Comparison of ENCODE assay signal across 16 cellular contexts in genomic region chr10:27713906-27714305, GRCh38. TPM values are rescaled to one million over a fixed set of nuclear protein-coding genes. Genes with fewer than 3 reads are reported as not detected.
DNase-seq lines count a peak whose midpoint lies in the region; ATAC-seq and TF ChIP-seq lines count a peak whose summit lies in the region.
"Had no signal": no experiment of that assay in that cellular context is flagged by ENCODE, and none has a peak within 500 bp of the region (broad histone marks: within the 10 kb centered on the region; RNA-seq: fewer than 3 reads in every experiment).

No MANE protein-coding gene starts in this region.

- ATAC-seq in GM19023 (IDR thresholded peaks at IDR 0.05; ENCODE audit: unreplicated experiment) (no peak), HG03469 (IDR thresholded peaks at IDR 0.05; ENCODE audit: unreplicated experiment) (no peak)
- ATAC-seq: CD8-positive, alpha-beta T cell; esophagus mucosa had no signal

- DNase-seq in CD14-positive monocyte (ENCODE audit: low spot score) (no peak), HT1080 (ENCODE audit: low read depth) (peak; percentile 24), chondrocyte (ENCODE audit: low spot score) (no peak), osteocyte (ENCODE audit: extremely low spot score, unreplicated experiment) (no peak), GM20000 (ENCODE audit: low spot score) (no peak), posterior cingulate gyrus (no peak)
- DNase-seq: activated naive CD4-positive, alpha-beta T cell treated with anti-CD3 and anti-CD28 coated beads for 36 hours; CD8-positive, alpha-beta T cell; midbrain; NCI-H1092; stimulated activated CD4-positive, alpha-beta T cell treated with anti-CD3 and anti-CD28 coated beads, Interleukin-4, amount 100 ng/mL, for 4 hours; stimulated activated naive CD4-positive, alpha-beta T cell treated with Interleukin-2 at 50 U/mL for 16 hours had no signal

- TF ChIP-seq CTCF in CD14-positive monocyte (IDR thresholded peaks at IDR 0.05) (no peak), chondrocyte (IDR thresholded peaks at IDR 0.05) (no peak), osteocyte (IDR thresholded peaks at IDR 0.05) (no peak), GM20000 (IDR thresholded peaks at IDR 0.05; ENCODE audit: extremely low read depth, missing control alignments) (no peak)

- peaks cover 0 to 2% (median 0%) of the 10 kb centered on the region in 7 donors for H3K9me3 Mint-ChIP-seq in CD14-positive monocyte
- H3K9me3 Mint-ChIP-seq in chondrocyte (ENCODE audit: low read depth), result no peaks in the 10 kb centered on the region
- H3K9me3 Mint-ChIP-seq in osteocyte (ENCODE audit: unreplicated experiment), result no peaks in the 10 kb centered on the region
- H3K9me3 Mint-ChIP-seq: activated naive CD4-positive, alpha-beta T cell treated with anti-CD3 and anti-CD28 coated beads for 36 hours; CD8-positive, alpha-beta T cell had no signal

- H3K4me1 Mint-ChIP-seq in CD14-positive monocyte, result peaks cover 19% of the 10 kb centered on the region
- peaks cover 37% of the 10 kb centered on the region for H3K4me1 Mint-ChIP-seq in chondrocyte (ENCODE audit: low read depth)
- peaks cover 22% of the 10 kb centered on the region for H3K4me1 Mint-ChIP-seq in osteocyte (ENCODE audit: unreplicated experiment)

- H3K27ac Mint-ChIP-seq in CD14-positive monocyte (no peak overlapping the region), chondrocyte (ENCODE audit: unreplicated experiment) (peak overlapping the region; percentile 86), osteocyte (ENCODE audit: unreplicated experiment) (peak overlapping the region; percentile 67)
- H3K27ac Mint-ChIP-seq: activated naive CD4-positive, alpha-beta T cell treated with anti-CD3 and anti-CD28 coated beads for 36 hours; CD8-positive, alpha-beta T cell had no signal

- H3K4me3 Mint-ChIP-seq in CD14-positive monocyte, result peak overlapping the region; percentile 22 to 63
- H3K4me3 Mint-ChIP-seq in chondrocyte (ENCODE audit: unreplicated experiment), result peak overlapping the region; percentile 0
- peak overlapping the region; percentile 29 for H3K4me3 Mint-ChIP-seq in osteocyte (ENCODE audit: unreplicated experiment)
- H3K4me3 Mint-ChIP-seq: activated naive CD4-positive, alpha-beta T cell treated with anti-CD3 and anti-CD28 coated beads for 36 hours; CD8-positive, alpha-beta T cell had no signal

- H3K36me3 Mint-ChIP-seq in CD14-positive monocyte (no peaks in the 10 kb centered on the region), chondrocyte (ENCODE audit: low read depth) (peaks cover 6% of the 10 kb centered on the region), osteocyte (ENCODE audit: unreplicated experiment) (peaks cover 18% of the 10 kb centered on the region)
- H3K36me3 Mint-ChIP-seq: CD8-positive, alpha-beta T cell had no signal

- intact Hi-C loops in CD14-positive monocyte (cut with micrococcal nuclease), result no loop called here
- intact Hi-C loops in posterior cingulate gyrus (cut with DNase I), result no loop called here

- H3K27me3 Mint-ChIP-seq in CD14-positive monocyte (ENCODE audit: low read depth in 3 of 3) (peaks cover 0 to 9% (median 2%) of the 10 kb centered on the region in 3 donors), chondrocyte (ENCODE audit: low read depth) (no peaks in the 10 kb centered on the region), osteocyte (ENCODE audit: unreplicated experiment) (no peaks in the 10 kb centered on the region)

RNA-seq across cellular contexts. Expression of gene MKX, which starts 31.7 kb away (rescaled TPM):
- not detected for polyA plus RNA-seq in CD14-positive monocyte
- total RNA-seq in HT1080 (2014; rRNA removed; shearing (Covaris generic)), result 0.10 TPM in 1 of 2 replicates, not detected in the other
- polyA plus RNA-seq in HT1080 (2015; cell fraction: cytosol; rRNA removed), result 0.26 and 0.30 TPM in 2 replicates
- 0.11 TPM in 2 replicates for polyA plus RNA-seq in HT1080 (2015; cell fraction: nucleus; rRNA removed)
- total RNA-seq in chondrocyte, result 19.2 to 28.8 TPM (median 22.1 TPM) in 3 replicates
- total RNA-seq in osteocyte, result 20.5 and 21.5 TPM in 2 replicates
- total RNA-seq: CD8-positive, alpha-beta T cell; pulmonary artery endothelial cell had no signal

Comparison
In these comparisons a context has a peak if more than half of its experiments do, and no peak if none do; other contexts are left out.
1. H3K27ac Mint-ChIP-seq: peak in chondrocyte (single experiment) and osteocyte (single experiment); none in CD14-positive monocyte (0 of 7).
2. RNA of gene MKX, which starts 31.7 kb away (total RNA-seq): 19.2 to 28.8 TPM in chondrocyte and 20.5 to 21.5 TPM in osteocyte; 0.10 TPM in HT1080; every median in the first group is over 10 times any median in the second.
3. Peak in every context shown above with its lines, with median percentiles within 50 percentile points of each other: H3K4me3 Mint-ChIP-seq.